In genomic region chr5:74375271-74375670, GRCh38 we compare ENCODE assay signal across 25 cellular contexts.
DNase-seq lines count a peak whose midpoint lies in the region; ATAC-seq, FAIRE-seq and TF ChIP-seq lines count a peak whose summit lies in the region.
"Had no signal": no experiment of that assay in that cellular context is flagged by ENCODE, and none has a peak within 500 bp of the region (broad histone marks: within the 10 kb centered on the region; RNA-seq: fewer than 3 reads in every experiment).

No MANE protein-coding gene starts in this region.

- no peaks in the 10 kb centered on the region for H3K79me2 ChIP-seq in OCI-LY3 (ENCODE audit: low read length)
- no peaks in the 10 kb centered on the region for H3K79me2 ChIP-seq in endothelial cell of umbilical vein (ENCODE audit: control insufficient read depth, insufficient read depth, low read length)
- no peaks in the 10 kb centered on the region for H3K79me2 ChIP-seq in trophoblast cell (ENCODE audit: control insufficient read depth, insufficient read depth, low read length, poor library complexity)

- no peak overlapping the region for H3K4ac ChIP-seq in trophoblast cell (ENCODE audit: low read depth, low read length)

- H4K8ac ChIP-seq in trophoblast cell (ENCODE audit: low read depth, low read length) = no peak overlapping the region

- H3K27ac ChIP-seq in OCI-LY3 (ENCODE audit: low read length) = no peak overlapping the region
- H3K27ac ChIP-seq in endothelial cell of umbilical vein (ENCODE audit: insufficient read depth, low read depth, low read length) = no peak overlapping the region
- H3K27ac ChIP-seq in trophoblast cell (ENCODE audit: low read depth, low read length) = no peak overlapping the region
- H3K27ac ChIP-seq in right lobe of liver = no peak overlapping the region
- H3K27ac ChIP-seq: BLaER1, GM23248, Peyer's patch had no signal

- H3K9me3 ChIP-seq in OCI-LY3 (ENCODE audit: insufficient read depth, low read length) = no peaks in the 10 kb centered on the region
- H3K9me3 ChIP-seq in endothelial cell of umbilical vein (replicated peaks; ENCODE audit: control insufficient read depth, insufficient read depth, low read length) = no peaks in the 10 kb centered on the region
- no peaks in the 10 kb centered on the region for H3K9me3 ChIP-seq in trophoblast cell (ENCODE audit: insufficient read depth, low read depth, low read length)
- H3K9me3 ChIP-seq in right lobe of liver = no peaks in the 10 kb centered on the region
- H3K9me3 ChIP-seq: BLaER1, Peyer's patch had no signal

- TF ChIP-seq CTCF in OCI-LY3 (IDR thresholded peaks at IDR 0.05; ENCODE audit: low read depth, low read length) = no peak
- no peak for TF ChIP-seq CTCF in endothelial cell of umbilical vein (IDR thresholded peaks at IDR 0.05; ENCODE audit: extremely low read depth in 1 of 2, insufficient read depth in 1 of 2, low read depth in 1 of 2, low read length in 2 of 2)
- TF ChIP-seq CTCF in right lobe of liver (IDR thresholded peaks at IDR 0.05) = no peak
- TF ChIP-seq CTCF in foreskin fibroblast (IDR thresholded peaks at IDR 0.05; ENCODE audit: low read depth, low read length) = no peak

- CTCF ChIA-PET in endothelial cell of umbilical vein (lab: Charles Lee) = no interaction called here

- H3K4me3 ChIP-seq in OCI-LY3 (ENCODE audit: low read length) (no peak overlapping the region), endothelial cell of umbilical vein (replicated peaks in 1 of 3; ENCODE audit: insufficient read depth in 1 of 3, low read depth in 1 of 3, low read length in 3 of 3) (no peak overlapping the region), trophoblast cell (ENCODE audit: low read depth, low read length) (no peak overlapping the region), right lobe of liver (no peak overlapping the region), foreskin fibroblast (ENCODE audit: low read depth in 1 of 2, low read length in 2 of 2) (no peak overlapping the region)
- H3K4me3 ChIP-seq: BLaER1, GM23248, Peyer's patch had no signal

- POLR2A ChIA-PET in endothelial cell of umbilical vein (lab: Charles Lee) = no interaction called here

- H2BK12ac ChIP-seq in trophoblast cell (ENCODE audit: low read length) = no peak overlapping the region

- H4K12ac ChIP-seq in trophoblast cell (ENCODE audit: low read depth, low read length) = no peak overlapping the region

- H3K79me1 ChIP-seq in trophoblast cell (ENCODE audit: low read length) = peaks cover 18% of the 10 kb centered on the region

- no peak overlapping the region for H4K91ac ChIP-seq in trophoblast cell (ENCODE audit: low read depth, low read length)

- DNase-seq in HuH-7 (ENCODE audit: low spot score) (peak; percentile 29), endothelial cell of umbilical vein (ENCODE audit: low read depth, low spot score) (no peak), trophoblast cell (peak; percentile 77 to 96), right lobe of liver (no peak), foreskin fibroblast (no peak), ecto neural progenitor cell (ENCODE audit: low spot score) (no peak)
- no peak for DNase-seq in stimulated activated CD4-positive, alpha-beta T cell treated with anti-CD3 and anti-CD28 coated beads, Interleukin-2, amount 100 ng/mL, for 48 hours
- DNase-seq: GM23248; H7; HFFc6; IMR-90; KG1; NCI-H1417; NCI-H187 treated with DMSO at 0.1 percent for 48 hours; NCI-H2171 treated with DMSO at 0.1 percent for 48 hours; NCI-H524; NCI-H774; NK-92 treated with Interleukin-12 subunit alpha and Interleukin-12 subunit beta, amount 100 ng/mL, for 24 hours; Peyer's patch; SHP77 treated with DMSO at 0.1 percent for 48 hours had no signal

- no peak overlapping the region for H2BK120ac ChIP-seq in trophoblast cell (ENCODE audit: insufficient read depth, low read length, poor library complexity)

- H3K27me3 ChIP-seq in OCI-LY3 (ENCODE audit: low read depth, low read length) = no peaks in the 10 kb centered on the region
- peaks cover 0 to 4% of the 10 kb centered on the region in 2 experiments for H3K27me3 ChIP-seq in endothelial cell of umbilical vein (ENCODE audit: control insufficient read depth in 2 of 2, insufficient read depth in 2 of 2, low read length in 2 of 2)
- no peaks in the 10 kb centered on the region for H3K27me3 ChIP-seq in trophoblast cell (ENCODE audit: insufficient read depth, low read length)
- no peaks in the 10 kb centered on the region for H3K27me3 ChIP-seq in right lobe of liver
- H3K27me3 ChIP-seq: BLaER1, Peyer's patch had no signal

- BruUV-seq in endothelial cell of umbilical vein (replicated peaks; lab: Mats Ljungman, UMichigan) = no TSS peak

- no peak overlapping the region for H3K14ac ChIP-seq in trophoblast cell (ENCODE audit: low read length)

- dilution Hi-C loops in endothelial cell of umbilical vein (cut with MboI; ENCODE audit: extremely low pct_ligation_motif_present, low sequenced_read_pairs) = no loop called here

- H3K23ac ChIP-seq in trophoblast cell (ENCODE audit: low read length) = no peak overlapping the region

- TF ChIP-seq POLR2A in endothelial cell of umbilical vein (IDR thresholded peaks at IDR 0.05; ENCODE audit: low read depth, low read length) (no peak), right lobe of liver (IDR thresholded peaks at IDR 0.05) (no peak)

- H3K36me3 ChIP-seq in OCI-LY3 (replicated peaks; ENCODE audit: low read depth, low read length) = no peaks in the 10 kb centered on the region
- H3K36me3 ChIP-seq in endothelial cell of umbilical vein (ENCODE audit: control insufficient read depth in 2 of 2, extremely low read depth in 1 of 2, insufficient read depth in 2 of 2, low read length in 2 of 2) = no peaks in the 10 kb centered on the region
- no peaks in the 10 kb centered on the region for H3K36me3 ChIP-seq in trophoblast cell (ENCODE audit: control insufficient read depth in 1 of 2, insufficient read depth in 2 of 2, low read length in 2 of 2)
- no peaks in the 10 kb centered on the region for H3K36me3 ChIP-seq in right lobe of liver
- H3K36me3 ChIP-seq: BLaER1, Peyer's patch had no signal

- no peaks in the 10 kb centered on the region for H4K20me1 ChIP-seq in OCI-LY3 (ENCODE audit: insufficient read depth, low read length)
- no peaks in the 10 kb centered on the region for H4K20me1 ChIP-seq in endothelial cell of umbilical vein (replicated peaks; ENCODE audit: control insufficient read depth, extremely low read depth, insufficient read depth, low read length)
- H4K20me1 ChIP-seq: BLaER1 had no signal

- H3K9ac ChIP-seq in OCI-LY3 (ENCODE audit: low read length) (no peak overlapping the region), endothelial cell of umbilical vein (replicated peaks; ENCODE audit: extremely low read depth, insufficient read depth, low read length) (no peak overlapping the region), trophoblast cell (ENCODE audit: low read length) (no peak overlapping the region)
- H3K9ac ChIP-seq: BLaER1, GM23248 had no signal

- no peak overlapping the region for H2BK5ac ChIP-seq in trophoblast cell (ENCODE audit: low read depth, low read length, poor library complexity)

- H3K4me2 ChIP-seq in OCI-LY3 (ENCODE audit: low read length) = peak overlapping the region; percentile 43; the same call in 1 of the 2 replicates
- H3K4me2 ChIP-seq in endothelial cell of umbilical vein (ENCODE audit: insufficient read depth, low read length) = no peak overlapping the region
- H3K4me2 ChIP-seq in trophoblast cell (ENCODE audit: low read length) = no peak overlapping the region
- H3K4me2 ChIP-seq: BLaER1 had no signal

- H2AFZ ChIP-seq in OCI-LY3 (ENCODE audit: low read depth, low read length) = no peak overlapping the region
- no peak overlapping the region for H2AFZ ChIP-seq in endothelial cell of umbilical vein (ENCODE audit: low read depth, low read length)
- H2AFZ ChIP-seq in trophoblast cell (ENCODE audit: insufficient read depth, low read length, poor library complexity) = no peak overlapping the region
- H2AFZ ChIP-seq: GM23248 had no signal

- H2AK5ac ChIP-seq in trophoblast cell (ENCODE audit: low read length) = no peak overlapping the region

- no peaks in the 10 kb centered on the region for H3K9me1 ChIP-seq in endothelial cell of umbilical vein (replicated peaks; ENCODE audit: control insufficient read depth, extremely low read depth, insufficient read depth, low read length)

- intact Hi-C loops in endothelial cell of umbilical vein (cut with micrococcal nuclease) (no loop called here), right lobe of liver (cut with DNase I) (no loop called here)

- ATAC-seq in right lobe of liver = no peak

- no CpG with 5 or more reads among the region's 2 CpGs for WGBS in trophoblast cell (ENCODE audit: extremely low coverage, insufficient coverage, insufficient read length)
- WGBS in right lobe of liver (ENCODE audit: insufficient coverage, low coverage, low lambda C conversion rate, missing lambda C conversion rate) = 58% methylated on average over 2 of the region's 2 CpGs

- H3K4me1 ChIP-seq in OCI-LY3 (ENCODE audit: low read length) = peaks cover 38% of the 10 kb centered on the region
- H3K4me1 ChIP-seq in endothelial cell of umbilical vein (ENCODE audit: control insufficient read depth, extremely low read depth, insufficient read depth, low read length) = no peaks in the 10 kb centered on the region
- H3K4me1 ChIP-seq in trophoblast cell (ENCODE audit: control insufficient read depth in 1 of 2, insufficient read depth in 2 of 2, low read length in 2 of 2) = peaks cover 7 to 28% of the 10 kb centered on the region in 2 experiments
- H3K4me1 ChIP-seq in right lobe of liver = peaks cover 0 to 1% (median 0%) of the 10 kb centered on the region in 4 donors
- H3K4me1 ChIP-seq: BLaER1, Peyer's patch had no signal

- peak; percentile 47 for FAIRE-seq in endothelial cell of umbilical vein (lab: Jason Lieb, UNC)
- FAIRE-seq: A204.1, D721Med, GM18507 had no signal

- H3K18ac ChIP-seq in trophoblast cell (ENCODE audit: low read length) = no peak overlapping the region

TF ChIP-seq in endothelial cell of umbilical vein, 7 proteins besides CTCF, POLR2A, EP300 and RAD21:
- TF ChIP-seq EZH2 (IDR thresholded peaks at IDR 0.05; ENCODE audit: borderline replicate concordance, low read depth, low read length, severe bottlenecking) (no peak), JUN (IDR thresholded peaks at IDR 0.05; ENCODE audit: borderline replicate concordance, insufficient read depth, insufficient read length, low read depth) (no peak), GATA2 (IDR thresholded peaks at IDR 0.05; ENCODE audit: insufficient read depth, insufficient read length, low read depth, low read length) (no peak), MYC (IDR thresholded peaks at IDR 0.05; ENCODE audit: low read depth, low read length) (no peak), FOS (IDR thresholded peaks at IDR 0.05; ENCODE audit: borderline replicate concordance, insufficient read depth, low read length) (no peak), MAX (IDR thresholded peaks at IDR 0.05; ENCODE audit: insufficient read depth, insufficient read length) (no peak), POLR2AphosphoS5 (IDR thresholded peaks at IDR 0.05; ENCODE audit: insufficient read depth, low read depth, low read length) (no peak)

Comparison
In these comparisons a context has a peak if more than half of its experiments do, and no peak if none do; other contexts are left out.
1. DNase-seq: peak in HuH-7 (single experiment) and trophoblast cell (2 of 2); none in endothelial cell of umbilical vein (single experiment), right lobe of liver (0 of 3), foreskin fibroblast (0 of 2), ecto neural progenitor cell (single experiment) and stimulated activated CD4-positive, alpha-beta T cell treated with anti-CD3 and anti-CD28 coated beads, Interleukin-2, amount 100 ng/mL, for 48 hours (0 of 2).